35 cellular contexts compared by ENCODE assay signal in genomic region chr3:151367448-151367847, GRCh38. TPM values are rescaled to one million over a fixed set of nuclear protein-coding genes. Genes with fewer than 3 reads are reported as not detected.
"Had no signal": no experiment of that assay in that cellular context is flagged by ENCODE, and none has a peak within 500 bp of the region (broad histone marks: within the 10 kb centered on the region; RNA-seq: fewer than 3 reads in every experiment).

No MANE protein-coding gene starts in this region.

- DNase-seq: activated CD4-positive, alpha-beta memory T cell treated with anti-CD3 and anti-CD28 coated beads, Interleukin-2, amount 10 ng/mL, durations not matched to agents 7 days and 5 days; activated CD4-positive, alpha-beta T cell treated with anti-CD3 and anti-CD28 coated beads for 1 hour; activated CD4-positive, alpha-beta T cell treated with anti-CD3 and anti-CD28 coated beads, Interleukin-2, amount 10 ng/mL, durations not matched to agents 7 days and 5 days; activated CD8-positive, alpha-beta memory T cell treated with anti-CD3 and anti-CD28 coated beads, Interleukin-2, amount 50 U/mL, for 48 hours; activated gamma-delta T cell; activated naive CD4-positive, alpha-beta T cell treated with anti-CD3 and anti-CD28 coated beads, Interleukin-2, amount 10 ng/mL, durations not matched to agents 7 days and 5 days; activated naive CD8-positive, alpha-beta T cell treated with anti-CD3 and anti-CD28 coated beads, Interleukin-2, amount 10 ng/mL, durations not matched to agents 7 days and 5 days; activated T-cell treated with anti-CD3 and anti-CD28 coated beads, Interleukin-2, amount 50 U/mL, for 24 hours; cerebellar nuclear complex; endodermal cell; heart left ventricle; hypothalamus; immature natural killer cell; kidney; left lung; lower lobe of right lung; mesendoderm; pancreas; stimulated activated CD4-positive, alpha-beta T cell treated with anti-CD3 and anti-CD28 coated beads, Interleukin-15, amount 100 ng/mL, for 24 hours; stimulated activated CD4-positive, alpha-beta T cell treated with anti-CD3 and anti-CD28 coated beads, Interleukin-2, amount 100 ng/mL, for 24 hours; stimulated activated naive CD4-positive, alpha-beta T cell; T-helper 2 cell had no signal

- H3K9me3 Mint-ChIP-seq: activated CD4-positive, alpha-beta memory T cell treated with anti-CD3 and anti-CD28 coated beads, Interleukin-2, amount 10 ng/mL, durations not matched to agents 7 days and 5 days; activated CD4-positive, alpha-beta T cell treated with anti-CD3 and anti-CD28 coated beads, Interleukin-2, amount 10 ng/mL, durations not matched to agents 7 days and 5 days; activated naive CD4-positive, alpha-beta T cell treated with anti-CD3 and anti-CD28 coated beads, Interleukin-2, amount 10 ng/mL, durations not matched to agents 7 days and 5 days; activated naive CD8-positive, alpha-beta T cell treated with anti-CD3 and anti-CD28 coated beads, Interleukin-2, amount 10 ng/mL, durations not matched to agents 7 days and 5 days; activated T-cell treated with anti-CD3 and anti-CD28 coated beads, Interleukin-2, amount 50 U/mL, for 24 hours; brain; endodermal cell; immature natural killer cell; natural killer cell treated with Interleukin-12 subunit alpha and Interleukin-12 subunit beta and Interleukin-15 and Interleukin-18, amount 100 ng/mL, for 72 hours had no signal

- H3K36me3 Mint-ChIP-seq: activated naive CD4-positive, alpha-beta T cell treated with anti-CD3 and anti-CD28 coated beads, Interleukin-2, amount 10 ng/mL, durations not matched to agents 7 days and 5 days; activated naive CD8-positive, alpha-beta T cell treated with anti-CD3 and anti-CD28 coated beads, Interleukin-2, amount 10 ng/mL, durations not matched to agents 7 days and 5 days; immature natural killer cell; natural killer cell treated with Interleukin-12 subunit alpha and Interleukin-12 subunit beta and Interleukin-15 and Interleukin-18, amount 100 ng/mL, for 72 hours had no signal

- H3K4me3 ChIP-seq: ascending aorta, cardiac muscle cell, coronary artery, heart left ventricle, left lung, lower lobe of right lung, pancreas, prostate gland, right atrium auricular region, suprapubic skin, tibial nerve had no signal

- H3K4me1 ChIP-seq: ascending aorta, heart left ventricle, lower lobe of right lung, pancreas, prostate gland, right atrium auricular region, suprapubic skin had no signal

- H3K27ac Mint-ChIP-seq: activated CD4-positive, alpha-beta memory T cell treated with anti-CD3 and anti-CD28 coated beads, Interleukin-2, amount 10 ng/mL, durations not matched to agents 7 days and 5 days; activated CD4-positive, alpha-beta T cell treated with anti-CD3 and anti-CD28 coated beads, Interleukin-2, amount 10 ng/mL, durations not matched to agents 7 days and 5 days; activated naive CD4-positive, alpha-beta T cell treated with anti-CD3 and anti-CD28 coated beads, Interleukin-2, amount 10 ng/mL, durations not matched to agents 7 days and 5 days; activated naive CD8-positive, alpha-beta T cell treated with anti-CD3 and anti-CD28 coated beads, Interleukin-2, amount 10 ng/mL, durations not matched to agents 7 days and 5 days; activated T-cell treated with anti-CD3 and anti-CD28 coated beads, Interleukin-2, amount 50 U/mL, for 24 hours; brain; endodermal cell; immature natural killer cell; natural killer cell treated with Interleukin-12 subunit alpha and Interleukin-12 subunit beta and Interleukin-15 and Interleukin-18, amount 100 ng/mL, for 72 hours had no signal

- FAIRE-seq: kidney, pancreas had no signal

- H3K4me1 Mint-ChIP-seq: activated CD4-positive, alpha-beta memory T cell treated with anti-CD3 and anti-CD28 coated beads, Interleukin-2, amount 10 ng/mL, durations not matched to agents 7 days and 5 days; activated CD4-positive, alpha-beta T cell treated with anti-CD3 and anti-CD28 coated beads, Interleukin-2, amount 10 ng/mL, durations not matched to agents 7 days and 5 days; activated naive CD4-positive, alpha-beta T cell treated with anti-CD3 and anti-CD28 coated beads, Interleukin-2, amount 10 ng/mL, durations not matched to agents 7 days and 5 days; activated naive CD8-positive, alpha-beta T cell treated with anti-CD3 and anti-CD28 coated beads, Interleukin-2, amount 10 ng/mL, durations not matched to agents 7 days and 5 days; immature natural killer cell had no signal

- ATAC-seq: esophagus mucosa; heart left ventricle; left lung; lower lobe of right lung; natural killer cell treated with Interleukin-12 subunit alpha and Interleukin-12 subunit beta and Interleukin-15 and Interleukin-18, amount 100 ng/mL, for 72 hours; pancreas had no signal

- H3K36me3 ChIP-seq: ascending aorta, cardiac muscle cell, heart left ventricle, left lung, lower lobe of right lung, pancreas, prostate gland, right atrium auricular region, suprapubic skin had no signal

- H3K9me3 ChIP-seq: ascending aorta, heart left ventricle, left lung, lower lobe of right lung, pancreas, prostate gland, right atrium auricular region, suprapubic skin, tibial nerve had no signal

- H3K27me3 Mint-ChIP-seq: activated CD4-positive, alpha-beta memory T cell treated with anti-CD3 and anti-CD28 coated beads, Interleukin-2, amount 10 ng/mL, durations not matched to agents 7 days and 5 days; activated CD4-positive, alpha-beta T cell treated with anti-CD3 and anti-CD28 coated beads, Interleukin-2, amount 10 ng/mL, durations not matched to agents 7 days and 5 days; activated naive CD4-positive, alpha-beta T cell treated with anti-CD3 and anti-CD28 coated beads, Interleukin-2, amount 10 ng/mL, durations not matched to agents 7 days and 5 days; activated T-cell treated with anti-CD3 and anti-CD28 coated beads, Interleukin-2, amount 50 U/mL, for 24 hours; brain had no signal

- H3K4me3 Mint-ChIP-seq: activated CD4-positive, alpha-beta memory T cell treated with anti-CD3 and anti-CD28 coated beads, Interleukin-2, amount 10 ng/mL, durations not matched to agents 7 days and 5 days; activated CD4-positive, alpha-beta T cell treated with anti-CD3 and anti-CD28 coated beads, Interleukin-2, amount 10 ng/mL, durations not matched to agents 7 days and 5 days; activated naive CD4-positive, alpha-beta T cell treated with anti-CD3 and anti-CD28 coated beads, Interleukin-2, amount 10 ng/mL, durations not matched to agents 7 days and 5 days; activated naive CD8-positive, alpha-beta T cell treated with anti-CD3 and anti-CD28 coated beads, Interleukin-2, amount 10 ng/mL, durations not matched to agents 7 days and 5 days; activated T-cell treated with anti-CD3 and anti-CD28 coated beads, Interleukin-2, amount 50 U/mL, for 24 hours; brain; endodermal cell; immature natural killer cell; natural killer cell treated with Interleukin-12 subunit alpha and Interleukin-12 subunit beta and Interleukin-15 and Interleukin-18, amount 100 ng/mL, for 72 hours had no signal

- H3K27ac ChIP-seq: ascending aorta, cardiac muscle cell, coronary artery, heart left ventricle, left lung, lower lobe of right lung, pancreas, prostate gland, right atrium auricular region, suprapubic skin, tibial nerve had no signal

- H3K27me3 ChIP-seq: ascending aorta, cardiac muscle cell, heart left ventricle, left lung, pancreas, right atrium auricular region, suprapubic skin, tibial nerve had no signal

RNA-seq across cellular contexts. Expression of gene P2RY12, which starts 17.1 kb away (rescaled TPM):
- total RNA-seq: activated CD4-positive, alpha-beta memory T cell treated with anti-CD3 and anti-CD28 coated beads, Interleukin-2, amount 10 ng/mL, durations not matched to agents 7 days and 5 days; activated CD4-positive, alpha-beta T cell treated with anti-CD3 and anti-CD28 coated beads, Interleukin-2, amount 10 ng/mL, durations not matched to agents 7 days and 5 days; activated naive CD8-positive, alpha-beta T cell treated with anti-CD3 and anti-CD28 coated beads, Interleukin-2, amount 10 ng/mL, durations not matched to agents 7 days and 5 days; ascending aorta; cardiac muscle cell; endodermal cell; esophagus mucosa; myocyte; natural killer cell treated with Interleukin-12 subunit alpha and Interleukin-12 subunit beta and Interleukin-15 and Interleukin-18, amount 100 ng/mL, for 72 hours had no signal

RNA-seq across cellular contexts. Expression of gene P2RY13, which starts 38.1 kb away (rescaled TPM):
- total RNA-seq: activated CD4-positive, alpha-beta memory T cell treated with anti-CD3 and anti-CD28 coated beads, Interleukin-2, amount 10 ng/mL, durations not matched to agents 7 days and 5 days; activated CD4-positive, alpha-beta T cell treated with anti-CD3 and anti-CD28 coated beads, Interleukin-2, amount 10 ng/mL, durations not matched to agents 7 days and 5 days; activated naive CD8-positive, alpha-beta T cell treated with anti-CD3 and anti-CD28 coated beads, Interleukin-2, amount 10 ng/mL, durations not matched to agents 7 days and 5 days; cardiac muscle cell; endodermal cell; fibroblast of villous mesenchyme; myocyte; natural killer cell treated with Interleukin-12 subunit alpha and Interleukin-12 subunit beta and Interleukin-15 and Interleukin-18, amount 100 ng/mL, for 72 hours had no signal

RNA-seq across cellular contexts. Expression of gene GPR87, which starts 50.8 kb away (rescaled TPM):
- total RNA-seq: activated naive CD8-positive, alpha-beta T cell treated with anti-CD3 and anti-CD28 coated beads, Interleukin-2, amount 10 ng/mL, durations not matched to agents 7 days and 5 days; ascending aorta; cardiac muscle cell; endodermal cell; heart left ventricle; mononuclear cell; myocyte; natural killer cell treated with Interleukin-12 subunit alpha and Interleukin-12 subunit beta and Interleukin-15 and Interleukin-18, amount 100 ng/mL, for 72 hours; pancreas; right atrium auricular region; tibial nerve had no signal
- polyA plus RNA-seq: cardiac muscle cell, heart left ventricle, immature natural killer cell, pancreas had no signal
